ENCODE assay signal across 1 cellular context in the genomic region with DNA sequence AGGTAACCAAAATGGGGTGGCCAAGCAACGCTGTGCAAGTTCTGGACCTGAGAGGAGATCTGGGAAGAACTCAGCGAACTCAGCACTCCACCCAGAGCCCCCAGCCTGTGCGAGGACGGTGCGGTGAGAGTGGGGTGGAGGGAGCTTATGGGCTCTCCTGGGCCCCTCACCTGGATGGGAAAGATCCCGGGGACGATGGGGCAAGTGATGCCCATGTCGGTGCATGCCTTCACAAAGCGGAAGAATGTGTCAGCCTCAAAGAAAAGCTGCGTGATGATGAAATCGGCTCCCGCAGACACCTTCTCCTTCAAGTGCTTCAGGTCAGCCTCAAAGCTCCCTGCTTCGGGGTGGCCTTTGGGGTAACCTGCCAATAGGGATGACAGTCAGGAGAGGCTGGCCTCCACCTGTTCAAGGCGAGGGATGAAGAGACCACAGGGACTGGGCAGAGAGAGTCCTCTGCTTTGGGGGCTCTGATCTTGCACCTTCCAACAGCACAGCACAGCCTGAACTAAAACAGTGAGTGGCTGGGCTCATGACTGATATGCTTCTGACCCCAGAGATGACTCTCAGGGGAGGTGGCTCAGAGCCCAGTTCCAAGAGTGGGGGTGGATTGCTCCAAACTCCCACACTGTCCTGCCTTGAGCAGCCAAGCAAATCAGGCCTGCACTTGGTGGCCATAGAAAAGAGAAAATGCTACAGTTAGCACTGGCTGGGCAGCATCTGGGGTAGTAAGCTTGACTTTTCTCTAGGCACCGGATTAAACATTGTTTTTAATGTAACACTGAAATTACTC.
A peak's percentile ranks its signal among the peaks of the same experiment; 100 is the strongest.
TF ChIP-seq lines count a peak whose summit lies in the region.

No MANE protein-coding gene starts in this region.

TF ChIP-seq in K562, 482 proteins besides CTCF, POLR2A, EP300 and RAD21 (continued from another document and continues in another):
- TF ChIP-seq ZNF79 (CRISPR knock-in tag; IDR thresholded peaks at IDR 0.05; ENCODE audit: low read depth) (no peak; the same call in 1 of the 2 replicates), KLF6 (CRISPR knock-in tag; IDR thresholded peaks at IDR 0.05; ENCODE audit: borderline replicate concordance) (0 out of 2 replicates have a peak, but pooled peaks have one; percentile 57), HNRNPH1 (optimal IDR thresholded peaks at IDR 0.05; ENCODE audit: low read depth, low read length) (no peak), MYBL2 (IDR thresholded peaks at IDR 0.05; ENCODE audit: low read depth) (no peak), MYBL2 (CRISPR knock-in tag; IDR thresholded peaks at IDR 0.05; ENCODE audit: borderline replicate concordance) (no peak), ZNF445 (CRISPR knock-in tag; IDR thresholded peaks at IDR 0.05; ENCODE audit: low read depth) (0 out of 2 replicates have a peak, but pooled peaks have one; percentile 52), ZNF76 (CRISPR knock-in tag; IDR thresholded peaks at IDR 0.05; ENCODE audit: borderline replicate concordance) (peak; percentile 18; the same call in 1 of the 2 replicates), RBFOX2 (IDR thresholded peaks at IDR 0.05; ENCODE audit: low read depth, low read length) (peak; percentile 77), TAL1 (IDR thresholded peaks at IDR 0.05) (peak; percentile 4; the same call in 1 of the 2 replicates), TFAM (CRISPR knock-in tag; conservative IDR thresholded peaks at IDR 0.05) (no peak), CSDE1 (IDR thresholded peaks at IDR 0.05) (no peak), CREBBP (IDR thresholded peaks at IDR 0.05; ENCODE audit: low read depth, low read length) (no peak), TCF7 (IDR thresholded peaks at IDR 0.05; ENCODE audit: borderline replicate concordance) (no peak), SOX6 (IDR thresholded peaks at IDR 0.05) (no peak; the same call in 1 of the 2 replicates), NR2C1 (IDR thresholded peaks at IDR 0.05) (no peak), NR2C1 (tag; IDR thresholded peaks at IDR 0.05) (peak; percentile 66), MYC (IDR thresholded peaks at IDR 0.05; ENCODE audit: low read depth, low read length) (peak; percentile 42; the same call in 1 of the 2 replicates), MYC (CRISPR knock-in tag; IDR thresholded peaks at IDR 0.05; ENCODE audit: borderline replicate concordance, low read depth) (no peak), ZNF561 (CRISPR knock-in tag; conservative IDR thresholded peaks at IDR 0.05) (no peak), KHSRP (IDR thresholded peaks at IDR 0.05) (no peak), NBN (IDR thresholded peaks at IDR 0.05; ENCODE audit: low read depth) (0 out of 2 replicates have a peak, but pooled peaks have one; percentile 42), YBX1 (IDR thresholded peaks at IDR 0.05) (no peak), FOXM1 (IDR thresholded peaks at IDR 0.05; ENCODE audit: low read depth) (no peak), FOXM1 (CRISPR knock-in tag; IDR thresholded peaks at IDR 0.05; ENCODE audit: low read depth) (no peak), FOXA3 (CRISPR knock-in tag; conservative IDR thresholded peaks at IDR 0.05 in 1 of 2, IDR thresholded peaks at IDR 0.05 in 1 of 2) (peak in 1 of 2 experiments; percentile 58; a peak in 2 of 4 replicates), HOXB6 (CRISPR knock-in tag; IDR thresholded peaks at IDR 0.05; ENCODE audit: borderline replicate concordance) (no peak), ESRRA (IDR thresholded peaks at IDR 0.05; ENCODE audit: borderline replicate concordance, low read depth) (0 out of 2 replicates have a peak, but pooled peaks have one; percentile 12), MCM2 (IDR thresholded peaks at IDR 0.05; ENCODE audit: low read depth) (no peak), ZNF3 (CRISPR knock-in tag; IDR thresholded peaks at IDR 0.05) (no peak), KDM2B (CRISPR knock-in tag; IDR thresholded peaks at IDR 0.05) (no peak), RCOR1 (IDR thresholded peaks at IDR 0.05; ENCODE audit: borderline replicate concordance in 1 of 2, low read depth in 2 of 2, low read length in 2 of 2) (peak in 1 of 2 experiments; percentile 80; a peak in 1 of 4 replicates), BCOR (IDR thresholded peaks at IDR 0.05) (no peak), ZFP30 (CRISPR knock-in tag; IDR thresholded peaks at IDR 0.05; ENCODE audit: borderline replicate concordance) (no peak), HDAC6 (IDR thresholded peaks at IDR 0.05; ENCODE audit: low read depth, low read length) (no peak), GATAD2B (IDR thresholded peaks at IDR 0.05; ENCODE audit: borderline replicate concordance) (no peak), SP2 (IDR thresholded peaks at IDR 0.05; ENCODE audit: extremely low read depth, low read depth, low read length, poor library complexity, severe bottlenecking) (no peak), BCL6 (CRISPR knock-in tag; IDR thresholded peaks at IDR 0.05) (no peak), ZNF121 (CRISPR knock-in tag; conservative IDR thresholded peaks at IDR 0.05) (no peak), CHD1 (IDR thresholded peaks at IDR 0.05; ENCODE audit: low read length) (peak; percentile 90), HNRNPUL1 (IDR thresholded peaks at IDR 0.05; ENCODE audit: low read length) (no peak), ZNF830 (CRISPR knock-in tag; IDR thresholded peaks at IDR 0.05) (no peak), HIVEP1 (CRISPR knock-in tag; IDR thresholded peaks at IDR 0.05) (no peak)
- TF ChIP-seq, protein P1, sequence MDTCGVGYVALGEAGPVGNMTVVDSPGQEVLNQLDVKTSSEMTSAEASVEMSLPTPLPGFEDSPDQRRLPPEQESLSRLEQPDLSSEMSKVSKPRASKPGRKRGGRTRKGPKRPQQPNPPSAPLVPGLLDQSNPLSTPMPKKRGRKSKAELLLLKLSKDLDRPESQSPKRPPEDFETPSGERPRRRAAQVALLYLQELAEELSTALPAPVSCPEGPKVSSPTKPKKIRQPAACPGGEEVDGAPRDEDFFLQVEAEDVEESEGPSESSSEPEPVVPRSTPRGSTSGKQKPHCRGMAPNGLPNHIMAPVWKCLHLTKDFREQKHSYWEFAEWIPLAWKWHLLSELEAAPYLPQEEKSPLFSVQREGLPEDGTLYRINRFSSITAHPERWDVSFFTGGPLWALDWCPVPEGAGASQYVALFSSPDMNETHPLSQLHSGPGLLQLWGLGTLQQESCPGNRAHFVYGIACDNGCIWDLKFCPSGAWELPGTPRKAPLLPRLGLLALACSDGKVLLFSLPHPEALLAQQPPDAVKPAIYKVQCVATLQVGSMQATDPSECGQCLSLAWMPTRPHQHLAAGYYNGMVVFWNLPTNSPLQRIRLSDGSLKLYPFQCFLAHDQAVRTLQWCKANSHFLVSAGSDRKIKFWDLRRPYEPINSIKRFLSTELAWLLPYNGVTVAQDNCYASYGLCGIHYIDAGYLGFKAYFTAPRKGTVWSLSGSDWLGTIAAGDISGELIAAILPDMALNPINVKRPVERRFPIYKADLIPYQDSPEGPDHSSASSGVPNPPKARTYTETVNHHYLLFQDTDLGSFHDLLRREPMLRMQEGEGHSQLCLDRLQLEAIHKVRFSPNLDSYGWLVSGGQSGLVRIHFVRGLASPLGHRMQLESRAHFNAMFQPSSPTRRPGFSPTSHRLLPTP (IDR thresholded peaks at IDR 0.05; ENCODE audit: borderline replicate concordance, extremely low read depth, insufficient read length), result no peak
- TF ChIP-seq, protein P2, sequence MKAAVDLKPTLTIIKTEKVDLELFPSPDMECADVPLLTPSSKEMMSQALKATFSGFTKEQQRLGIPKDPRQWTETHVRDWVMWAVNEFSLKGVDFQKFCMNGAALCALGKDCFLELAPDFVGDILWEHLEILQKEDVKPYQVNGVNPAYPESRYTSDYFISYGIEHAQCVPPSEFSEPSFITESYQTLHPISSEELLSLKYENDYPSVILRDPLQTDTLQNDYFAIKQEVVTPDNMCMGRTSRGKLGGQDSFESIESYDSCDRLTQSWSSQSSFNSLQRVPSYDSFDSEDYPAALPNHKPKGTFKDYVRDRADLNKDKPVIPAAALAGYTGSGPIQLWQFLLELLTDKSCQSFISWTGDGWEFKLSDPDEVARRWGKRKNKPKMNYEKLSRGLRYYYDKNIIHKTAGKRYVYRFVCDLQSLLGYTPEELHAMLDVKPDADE (conservative IDR thresholded peaks at IDR 0.05; ENCODE audit: control insufficient read depth, low read depth, low read length), result no peak
- TF ChIP-seq, protein P3, sequence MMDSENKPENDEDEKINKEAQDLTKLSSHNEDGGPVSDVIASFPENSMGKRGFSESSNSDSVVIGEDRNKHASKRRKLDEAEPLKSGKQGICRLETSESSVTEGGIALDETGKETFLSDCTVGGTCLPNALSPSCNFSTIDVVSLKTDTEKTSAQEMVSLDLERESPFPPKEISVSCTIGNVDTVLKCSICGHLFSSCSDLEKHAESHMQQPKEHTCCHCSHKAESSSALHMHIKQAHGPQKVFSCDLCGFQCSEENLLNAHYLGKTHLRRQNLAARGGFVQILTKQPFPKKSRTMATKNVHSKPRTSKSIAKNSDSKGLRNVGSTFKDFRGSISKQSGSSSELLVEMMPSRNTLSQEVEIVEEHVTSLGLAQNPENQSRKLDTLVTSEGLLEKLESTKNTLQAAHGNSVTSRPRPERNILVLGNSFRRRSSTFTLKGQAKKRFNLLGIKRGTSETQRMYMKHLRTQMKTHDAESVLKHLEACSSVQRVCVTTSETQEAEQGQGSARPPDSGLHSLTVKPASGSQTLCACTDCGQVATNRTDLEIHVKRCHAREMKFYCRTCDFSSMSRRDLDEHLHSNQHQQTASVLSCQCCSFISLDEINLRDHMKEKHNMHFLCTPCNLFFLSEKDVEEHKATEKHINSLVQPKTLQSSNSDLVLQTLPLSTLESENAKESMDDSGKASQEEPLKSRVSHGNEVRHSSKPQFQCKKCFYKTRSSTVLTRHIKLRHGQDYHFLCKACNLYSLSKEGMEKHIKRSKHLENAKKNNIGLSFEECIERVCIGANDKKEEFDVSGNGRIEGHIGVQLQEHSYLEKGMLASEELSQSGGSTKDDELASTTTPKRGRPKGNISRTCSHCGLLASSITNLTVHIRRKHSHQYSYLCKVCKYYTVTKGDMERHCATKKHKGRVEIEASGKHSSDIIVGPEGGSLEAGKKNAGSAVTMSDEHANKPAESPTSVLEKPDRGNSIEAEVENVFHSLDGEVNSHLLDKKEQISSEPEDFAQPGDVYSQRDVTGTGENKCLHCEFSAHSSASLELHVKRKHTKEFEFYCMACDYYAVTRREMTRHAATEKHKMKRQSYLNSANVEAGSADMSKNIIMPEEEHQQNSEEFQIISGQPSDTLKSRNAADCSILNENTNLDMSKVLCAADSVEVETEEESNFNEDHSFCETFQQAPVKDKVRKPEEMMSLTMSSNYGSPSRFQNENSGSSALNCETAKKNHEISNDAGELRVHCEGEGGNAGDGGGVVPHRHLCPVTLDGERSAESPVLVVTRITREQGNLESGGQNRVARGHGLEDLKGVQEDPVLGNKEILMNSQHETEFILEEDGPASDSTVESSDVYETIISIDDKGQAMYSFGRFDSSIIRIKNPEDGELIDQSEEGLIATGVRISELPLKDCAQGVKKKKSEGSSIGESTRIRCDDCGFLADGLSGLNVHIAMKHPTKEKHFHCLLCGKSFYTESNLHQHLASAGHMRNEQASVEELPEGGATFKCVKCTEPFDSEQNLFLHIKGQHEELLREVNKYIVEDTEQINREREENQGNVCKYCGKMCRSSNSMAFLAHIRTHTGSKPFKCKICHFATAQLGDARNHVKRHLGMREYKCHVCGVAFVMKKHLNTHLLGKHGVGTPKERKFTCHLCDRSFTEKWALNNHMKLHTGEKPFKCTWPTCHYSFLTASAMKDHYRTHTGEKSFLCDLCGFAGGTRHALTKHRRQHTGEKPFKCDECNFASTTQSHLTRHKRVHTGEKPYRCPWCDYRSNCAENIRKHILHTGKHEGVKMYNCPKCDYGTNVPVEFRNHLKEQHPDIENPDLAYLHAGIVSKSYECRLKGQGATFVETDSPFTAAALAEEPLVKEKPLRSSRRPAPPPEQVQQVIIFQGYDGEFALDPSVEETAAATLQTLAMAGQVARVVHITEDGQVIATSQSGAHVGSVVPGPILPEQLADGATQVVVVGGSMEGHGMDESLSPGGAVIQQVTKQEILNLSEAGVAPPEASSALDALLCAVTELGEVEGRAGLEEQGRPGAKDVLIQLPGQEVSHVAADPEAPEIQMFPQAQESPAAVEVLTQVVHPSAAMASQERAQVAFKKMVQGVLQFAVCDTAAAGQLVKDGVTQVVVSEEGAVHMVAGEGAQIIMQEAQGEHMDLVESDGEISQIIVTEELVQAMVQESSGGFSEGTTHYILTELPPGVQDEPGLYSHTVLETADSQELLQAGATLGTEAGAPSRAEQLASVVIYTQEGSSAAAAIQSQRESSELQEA (IDR thresholded peaks at IDR 0.05; ENCODE audit: low read depth), result no peak
- TF ChIP-seq, protein P4, sequence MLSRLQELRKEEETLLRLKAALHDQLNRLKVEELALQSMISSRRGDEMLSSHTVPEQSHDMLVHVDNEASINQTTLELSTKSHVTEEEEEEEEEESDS (CRISPR knock-in tag; IDR thresholded peaks at IDR 0.05), result no peak
- TF ChIP-seq, protein P5, sequence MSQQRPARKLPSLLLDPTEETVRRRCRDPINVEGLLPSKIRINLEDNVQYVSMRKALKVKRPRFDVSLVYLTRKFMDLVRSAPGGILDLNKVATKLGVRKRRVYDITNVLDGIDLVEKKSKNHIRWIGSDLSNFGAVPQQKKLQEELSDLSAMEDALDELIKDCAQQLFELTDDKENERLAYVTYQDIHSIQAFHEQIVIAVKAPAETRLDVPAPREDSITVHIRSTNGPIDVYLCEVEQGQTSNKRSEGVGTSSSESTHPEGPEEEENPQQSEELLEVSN (IDR thresholded peaks at IDR 0.05; ENCODE audit: borderline replicate concordance in 1 of 2, extremely low read depth in 1 of 2, insufficient read depth in 1 of 2, insufficient read length in 1 of 2, low read depth in 1 of 2, low read length in 1 of 2, poor library complexity in 1 of 2, severe bottlenecking in 1 of 2), result peak in 1 of 2 experiments; percentile 10
- TF ChIP-seq, protein P6, sequence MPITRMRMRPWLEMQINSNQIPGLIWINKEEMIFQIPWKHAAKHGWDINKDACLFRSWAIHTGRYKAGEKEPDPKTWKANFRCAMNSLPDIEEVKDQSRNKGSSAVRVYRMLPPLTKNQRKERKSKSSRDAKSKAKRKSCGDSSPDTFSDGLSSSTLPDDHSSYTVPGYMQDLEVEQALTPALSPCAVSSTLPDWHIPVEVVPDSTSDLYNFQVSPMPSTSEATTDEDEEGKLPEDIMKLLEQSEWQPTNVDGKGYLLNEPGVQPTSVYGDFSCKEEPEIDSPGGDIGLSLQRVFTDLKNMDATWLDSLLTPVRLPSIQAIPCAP (CRISPR knock-in tag; IDR thresholded peaks at IDR 0.05; ENCODE audit: borderline replicate concordance), result no peak
- TF ChIP-seq, protein P7, sequence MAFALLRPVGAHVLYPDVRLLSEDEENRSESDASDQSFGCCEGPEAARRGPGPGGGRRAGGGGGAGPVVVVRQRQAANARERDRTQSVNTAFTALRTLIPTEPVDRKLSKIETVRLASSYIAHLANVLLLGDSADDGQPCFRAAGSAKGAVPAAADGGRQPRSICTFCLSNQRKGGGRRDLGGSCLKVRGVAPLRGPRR (CRISPR knock-in tag; IDR thresholded peaks at IDR 0.05), result peak; percentile 30; the same call in 1 of the 2 replicates
- TF ChIP-seq, protein P8, sequence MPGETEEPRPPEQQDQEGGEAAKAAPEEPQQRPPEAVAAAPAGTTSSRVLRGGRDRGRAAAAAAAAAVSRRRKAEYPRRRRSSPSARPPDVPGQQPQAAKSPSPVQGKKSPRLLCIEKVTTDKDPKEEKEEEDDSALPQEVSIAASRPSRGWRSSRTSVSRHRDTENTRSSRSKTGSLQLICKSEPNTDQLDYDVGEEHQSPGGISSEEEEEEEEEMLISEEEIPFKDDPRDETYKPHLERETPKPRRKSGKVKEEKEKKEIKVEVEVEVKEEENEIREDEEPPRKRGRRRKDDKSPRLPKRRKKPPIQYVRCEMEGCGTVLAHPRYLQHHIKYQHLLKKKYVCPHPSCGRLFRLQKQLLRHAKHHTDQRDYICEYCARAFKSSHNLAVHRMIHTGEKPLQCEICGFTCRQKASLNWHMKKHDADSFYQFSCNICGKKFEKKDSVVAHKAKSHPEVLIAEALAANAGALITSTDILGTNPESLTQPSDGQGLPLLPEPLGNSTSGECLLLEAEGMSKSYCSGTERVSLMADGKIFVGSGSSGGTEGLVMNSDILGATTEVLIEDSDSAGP (CRISPR knock-in tag; IDR thresholded peaks at IDR 0.05), result no peak
